In genomic region chrX:49166914-49167739, GRCh38 we compare ENCODE assay signal across 8 cellular contexts. TPM values are rescaled to one million over a fixed set of nuclear protein-coding genes. Genes with fewer than 3 reads are reported as not detected.
A peak's percentile ranks its signal among the peaks of the same experiment; 100 is the strongest.
DNase-seq lines count a peak whose midpoint lies in the region; FAIRE-seq and TF ChIP-seq lines count a peak whose summit lies in the region.

No MANE protein-coding gene starts in this region.

- no peaks in the 10 kb centered on the region for H3K9me2 ChIP-seq in PC-9 (ENCODE audit: insufficient read depth)

- no peak overlapping the region for H3K9ac ChIP-seq in neuronal stem cell (ENCODE audit: low read depth, low read length, poor library complexity)

- no peaks in the 10 kb centered on the region for H3K36me3 ChIP-seq in PC-9 (ENCODE audit: low read depth)
- H3K36me3 ChIP-seq in neuronal stem cell (replicated peaks in 1 of 2; ENCODE audit: control insufficient read depth in 2 of 2, insufficient read depth in 2 of 2, low read length in 2 of 2) = no peaks in the 10 kb centered on the region

- no peak overlapping the region for H2BK120ac ChIP-seq in neuronal stem cell (ENCODE audit: low read depth, low read length)

- H3K23ac ChIP-seq in neuronal stem cell (ENCODE audit: low read depth, low read length, poor library complexity) = no peak overlapping the region

- no peak overlapping the region for H4K91ac ChIP-seq in neuronal stem cell (ENCODE audit: low read depth, low read length, poor library complexity)

- no peak for FAIRE-seq in urothelium cell line (lab: Jason Lieb, UNC)

- no peak overlapping the region for H4K8ac ChIP-seq in neuronal stem cell (ENCODE audit: low read depth, low read length)

- TF ChIP-seq CTCF in HFFc6 (IDR thresholded peaks at IDR 0.05) (no peak), PC-9 (conservative IDR thresholded peaks at IDR 0.05) (no peak), fibroblast of the aortic adventitia (IDR thresholded peaks at IDR 0.05; ENCODE audit: insufficient read depth, low read length) (no peak)

- CTCF ChIA-PET in PC-9 (lab: Charles Lee) = interaction anchor here (0.5 kb wide), 1 partner anchor 26 kb away, joined by 3 read pairs; no protein-coding TSS in a partner anchor

- H3K4me1 ChIP-seq in PC-9 (replicated peaks; ENCODE audit: insufficient read depth) = no peaks in the 10 kb centered on the region
- H3K4me1 ChIP-seq in neuronal stem cell (ENCODE audit: control insufficient read depth in 2 of 2, insufficient read depth in 1 of 2, low read depth in 1 of 2, low read length in 2 of 2) = peaks cover 0 to 11% of the 10 kb centered on the region in 2 donors

- H2AFZ ChIP-seq in PC-9 (no peak overlapping the region), neuronal stem cell (ENCODE audit: low read length) (peak overlapping the region; percentile 77)

- H3K27ac ChIP-seq in PC-9 (no peak overlapping the region), neuronal stem cell (replicated peaks; ENCODE audit: low read length) (no peak overlapping the region)

- H4K20me1 ChIP-seq in PC-9 (ENCODE audit: insufficient read depth) = no peaks in the 10 kb centered on the region

- POLR2A ChIA-PET in PC-9 (lab: Charles Lee; ENCODE audit: unreplicated experiment) = interaction anchor here (0.6 kb wide), 2 partner anchors 23 to 26 kb away, joined by 4 to 12 read pairs; no protein-coding TSS in a partner anchor

- H3K4me2 ChIP-seq in PC-9 (no peak overlapping the region), neuronal stem cell (ENCODE audit: insufficient read depth, low read length, poor library complexity, severe bottlenecking) (peak overlapping the region; percentile 37)

- H3K14ac ChIP-seq in neuronal stem cell (ENCODE audit: low read length) = no peak overlapping the region

- no peak overlapping the region for H2BK12ac ChIP-seq in neuronal stem cell (ENCODE audit: low read length)

- no peaks in the 10 kb centered on the region for H3K27me3 ChIP-seq in PC-9 (ENCODE audit: insufficient read depth, low read depth)
- peaks cover 3 to 16% (median 14%) of the 10 kb centered on the region in 3 experiments for H3K27me3 ChIP-seq in neuronal stem cell (ENCODE audit: control insufficient read depth in 3 of 3, insufficient read depth in 3 of 3, low read depth in 1 of 3, low read length in 3 of 3)

- H3K27me3 Mint-ChIP-seq in HFFc6 (ENCODE audit: insufficient read depth) = peaks cover 2% of the 10 kb centered on the region; the same call in 1 of the 2 replicates

- H3K4me3 Mint-ChIP-seq in HFFc6 = peak overlapping the region; percentile 86

- no peaks in the 10 kb centered on the region; the same call in 1 of the 2 replicates for H3K9me3 Mint-ChIP-seq in HFFc6

- peaks cover 2% of the 10 kb centered on the region for H3K79me1 ChIP-seq in neuronal stem cell (ENCODE audit: low read depth, low read length)

- no peaks in the 10 kb centered on the region for H3F3A ChIP-seq in PC-9 (ENCODE audit: insufficient read depth, low read depth)

- H3K9me3 ChIP-seq in PC-9 (ENCODE audit: insufficient read depth, low read depth) (no peaks in the 10 kb centered on the region), neuronal stem cell (replicated peaks in 1 of 2; ENCODE audit: control insufficient read depth in 2 of 2, insufficient read depth in 1 of 2, low read depth in 1 of 2, low read length in 2 of 2) (no peaks in the 10 kb centered on the region)

- no peaks in the 10 kb centered on the region for H3K79me2 ChIP-seq in PC-9 (ENCODE audit: low read depth)

- peak; percentile 85 for DNase-seq in CMK (ENCODE audit: low read depth)
- DNase-seq in HFFc6 = peak; percentile 74
- peak in 1 of 2 experiments; percentile 51 for DNase-seq in PC-9
- DNase-seq in activated T-helper 1 cell treated with anti-CD3 and anti-CD28 coated beads, Interleukin-2, amount 50 U/mL, for 16 hours (ENCODE audit: low read depth in 1 of 2, low spot score in 1 of 2) = peak; percentile 24 to 38
- DNase-seq in fibroblast of the aortic adventitia (ENCODE audit: low read depth) = peak; percentile 75
- no peak for DNase-seq in neuronal stem cell (ENCODE audit: low spot score)
- DNase-seq in urothelium cell line (ENCODE audit: low spot score) = peak; percentile 74
- no peak for DNase-seq in NCI-H1436 (lab: John Stamatoyannopoulos, UW)

- TSS peak; percentile 18 for BruUV-seq in PC-9 (replicated peaks; lab: Mats Ljungman, UMichigan)

- H3K4ac ChIP-seq in neuronal stem cell (ENCODE audit: low read length) = no peak overlapping the region

- H3K18ac ChIP-seq in neuronal stem cell (ENCODE audit: low read length) = peak overlapping the region; percentile 59

- peaks cover 19% of the 10 kb centered on the region for H3K4me1 Mint-ChIP-seq in HFFc6 (ENCODE audit: low read depth)

- H3K27ac Mint-ChIP-seq in HFFc6 = peak overlapping the region; percentile 97

- no peak overlapping the region for H2BK15ac ChIP-seq in neuronal stem cell (ENCODE audit: low read length)

- no peak overlapping the region for H2BK5ac ChIP-seq in neuronal stem cell (ENCODE audit: low read length)

- no peak overlapping the region for H2AK5ac ChIP-seq in neuronal stem cell (ENCODE audit: low read depth, low read length)

- WGBS in neuronal stem cell (ENCODE audit: extremely low coverage in 2 of 2, insufficient read length in 2 of 2, insufficient replicate concordance in 1 of 2), 2 donors = no CpG with 5 or more reads among the region's 35 CpGs

- intact Hi-C loops in PC-9 (cut with micrococcal nuclease; ENCODE audit: unreplicated experiment) = loop anchor here (2.0 kb wide), 1 partner anchor 18 kb away; no protein-coding TSS in a partner anchor

- no peaks in the 10 kb centered on the region for H3K36me3 Mint-ChIP-seq in HFFc6 (ENCODE audit: low read depth)

- H3K4me3 ChIP-seq in PC-9 (no peak overlapping the region), fibroblast of the aortic adventitia (ENCODE audit: low read depth, low read length) (peak overlapping the region; percentile 51), neuronal stem cell (ENCODE audit: low read length in 2 of 2) (peak overlapping the region in 1 of 2 donors; percentile 46)

RNA-seq across cellular contexts. Expression of gene MAGIX, which starts 4.6 kb away (rescaled TPM):
- total RNA-seq in HFFc6 (2021; fragmentation: NEBNext Ultra II Directional; extraction: Animal tissue kit (Norgen Biotek cat#: 25700)) = 1 to 10 TPM in 5 of 6 experiments, under 1 TPM in 1; 0.94 to 1.9 (median 1.1) TPM
- 1.8 and 2.0 TPM in 2 replicates for total RNA-seq in PC-9 (2021)
- total RNA-seq in fibroblast of the aortic adventitia (ENCODE audit: low replicate concordance) = 1.7 and 2.9 TPM in 2 replicates
- 0.74 TPM for polyA plus RNA-seq in neuronal stem cell (2013, experiment 1 of 2)
- polyA plus RNA-seq in neuronal stem cell (2013, experiment 2 of 2) = 0.47 TPM

RNA-seq across cellular contexts. Expression of gene PLP2, which starts 4.6 kb away (rescaled TPM):
- 100 to 1,000 TPM; 163 to 214 (median 178) TPM for total RNA-seq in HFFc6 (2021; fragmentation: NEBNext Ultra II Directional; extraction: Animal tissue kit (Norgen Biotek cat#: 25700))
- total RNA-seq in PC-9 (2021) (90.0 and 94.5 TPM in 2 replicates), fibroblast of the aortic adventitia (ENCODE audit: low replicate concordance) (8.7 and 93.2 TPM in 2 replicates)
- polyA plus RNA-seq in neuronal stem cell (2013, experiment 1 of 2) = 3.8 TPM
- polyA plus RNA-seq in neuronal stem cell (2013, experiment 2 of 2) = 3.8 TPM

RNA-seq across cellular contexts. Expression of gene PRICKLE3, which starts 19.0 kb away (rescaled TPM):
- 10 to 100 TPM in 3 of 6 experiments, 1 to 10 TPM in 3; 8.0 to 10.7 (median 9.7) TPM for total RNA-seq in HFFc6 (2021; fragmentation: NEBNext Ultra II Directional; extraction: Animal tissue kit (Norgen Biotek cat#: 25700))
- 13.1 and 13.5 TPM in 2 replicates for total RNA-seq in PC-9 (2021)
- 2.9 and 5.0 TPM in 2 replicates for total RNA-seq in fibroblast of the aortic adventitia (ENCODE audit: low replicate concordance)
- polyA plus RNA-seq in neuronal stem cell (2013, experiment 1 of 2) = 4.5 TPM
- polyA plus RNA-seq in neuronal stem cell (2013, experiment 2 of 2) = 4.1 TPM

RNA-seq across cellular contexts. Expression of gene SYP, which starts 32.9 kb away (rescaled TPM):
- under 1 TPM; 0.11 to 0.34 (median 0.24) TPM for total RNA-seq in HFFc6 (2021; fragmentation: NEBNext Ultra II Directional; extraction: Animal tissue kit (Norgen Biotek cat#: 25700))
- total RNA-seq in PC-9 (2021) = 0.44 and 0.63 TPM in 2 replicates
- 0.16 and 0.18 TPM in 2 replicates for total RNA-seq in fibroblast of the aortic adventitia (ENCODE audit: low replicate concordance)
- polyA plus RNA-seq in neuronal stem cell (2013, experiment 1 of 2) = 0.32 TPM
- 0.37 TPM for polyA plus RNA-seq in neuronal stem cell (2013, experiment 2 of 2)

RNA-seq across cellular contexts. Expression of gene GPKOW, which starts 43.6 kb away (rescaled TPM):
- total RNA-seq in HFFc6 (2021; fragmentation: NEBNext Ultra II Directional; extraction: Animal tissue kit (Norgen Biotek cat#: 25700)) = 10 to 100 TPM; 20.6 to 27.0 (median 23.7) TPM
- total RNA-seq in PC-9 (2021) (12.8 and 17.6 TPM in 2 replicates), fibroblast of the aortic adventitia (ENCODE audit: low replicate concordance) (12.5 and 18.2 TPM in 2 replicates)
- 15.7 TPM for polyA plus RNA-seq in neuronal stem cell (2013, experiment 1 of 2)
- 15.6 TPM for polyA plus RNA-seq in neuronal stem cell (2013, experiment 2 of 2)

Comparison
In these comparisons a context has a peak if more than half of its experiments do, and no peak if none do; other contexts are left out.
1. DNase-seq: peak in CMK (single experiment), HFFc6 (single experiment), activated T-helper 1 cell treated with anti-CD3 and anti-CD28 coated beads, Interleukin-2, amount 50 U/mL, for 16 hours (2 of 2), fibroblast of the aortic adventitia (single experiment) and urothelium cell line (single experiment); none in neuronal stem cell (single experiment) and NCI-H1436 (single experiment).